Comparison of ENCODE assay signal across 8 cellular contexts in genomic region chr7:100539436-100540006, GRCh38. TPM values are rescaled to one million over a fixed set of nuclear protein-coding genes. Genes with fewer than 3 reads are reported as not detected.
DNase-seq lines count a peak whose midpoint lies in the region; ATAC-seq and TF ChIP-seq lines count a peak whose summit lies in the region.

No MANE protein-coding gene starts in this region.

- POLR2A ChIA-PET in activated naive CD8-positive, alpha-beta T cell treated with anti-CD3 and anti-CD28 coated beads, Interleukin-2, amount 10 ng/mL, durations not matched to agents 7 days and 5 days (lab: Charles Lee): interaction anchor here (0.6 to 3.0 kb wide), 16 partner anchors 10 to 605 kb away, joined by 3 to 34 read pairs (median 4); partner anchors contain the start of genes FBXO24, LRCH4, NYAP1 and POP7

- peaks cover 0 to 36% (median 27%) of the 10 kb centered on the region in 4 donors for H3K4me1 ChIP-seq in tibial artery

- peaks cover 53% of the 10 kb centered on the region for H3K4me1 Mint-ChIP-seq in activated T-cell treated with anti-CD3 and anti-CD28 coated beads, Interleukin-2, amount 50 U/mL, for 24 hours (ENCODE audit: low read depth)
- peaks cover 41% of the 10 kb centered on the region for H3K4me1 Mint-ChIP-seq in activated naive CD8-positive, alpha-beta T cell treated with anti-CD3 and anti-CD28 coated beads, Interleukin-2, amount 10 ng/mL, durations not matched to agents 7 days and 5 days

- no peaks in the 10 kb centered on the region for H3K9me3 Mint-ChIP-seq in activated T-cell treated with anti-CD3 and anti-CD28 coated beads, Interleukin-2, amount 50 U/mL, for 24 hours
- no peaks in the 10 kb centered on the region for H3K9me3 Mint-ChIP-seq in activated naive CD8-positive, alpha-beta T cell treated with anti-CD3 and anti-CD28 coated beads, Interleukin-2, amount 10 ng/mL, durations not matched to agents 7 days and 5 days

- H3K4me3 Mint-ChIP-seq in activated T-cell treated with anti-CD3 and anti-CD28 coated beads, Interleukin-2, amount 50 U/mL, for 24 hours: peak overlapping the region; percentile 95
- peak overlapping the region; percentile 100 for H3K4me3 Mint-ChIP-seq in activated naive CD8-positive, alpha-beta T cell treated with anti-CD3 and anti-CD28 coated beads, Interleukin-2, amount 10 ng/mL, durations not matched to agents 7 days and 5 days

- H3K36me3 ChIP-seq in tibial artery: no peaks in the 10 kb centered on the region

- peak overlapping the region; percentile 60 to 90 for H3K4me3 ChIP-seq in tibial artery

- peaks cover 44% of the 10 kb centered on the region for H3K36me3 Mint-ChIP-seq in activated T-cell treated with anti-CD3 and anti-CD28 coated beads, Interleukin-2, amount 50 U/mL, for 24 hours (ENCODE audit: low read depth)
- peaks cover 8% of the 10 kb centered on the region for H3K36me3 Mint-ChIP-seq in activated naive CD8-positive, alpha-beta T cell treated with anti-CD3 and anti-CD28 coated beads, Interleukin-2, amount 10 ng/mL, durations not matched to agents 7 days and 5 days

- no peak for ATAC-seq in activated naive CD8-positive, alpha-beta T cell treated with anti-CD3 and anti-CD28 coated beads, Interleukin-2, amount 10 ng/mL, durations not matched to agents 7 days and 5 days (ENCODE audit: low read depth)
- peak; percentile 0 for ATAC-seq in left lobe of liver
- no peak for ATAC-seq in GM18511 (IDR thresholded peaks at IDR 0.05; ENCODE audit: unreplicated experiment)
- no peak for ATAC-seq in omental fat pad (ENCODE audit: low FRiP score)
- no peak for ATAC-seq in GM21825 (IDR thresholded peaks at IDR 0.05; ENCODE audit: unreplicated experiment)

- no peaks in the 10 kb centered on the region for H3K27me3 ChIP-seq in tibial artery

- intact Hi-C loops in tibial artery (cut with DNase I; ENCODE audit: low total_unique reads): no loop called here

- no peak for TF ChIP-seq CTCF in tibial artery (IDR thresholded peaks at IDR 0.05)
- no peak for TF ChIP-seq CTCF in omental fat pad (IDR thresholded peaks at IDR 0.05)

- H3K9me3 ChIP-seq in tibial artery: no peaks in the 10 kb centered on the region

- DNase-seq in activated T-cell treated with anti-CD3 and anti-CD28 coated beads, Interleukin-2, amount 50 U/mL, for 24 hours: peak; percentile 46
- DNase-seq in activated T-cell treated with anti-CD3 and anti-CD28 coated beads, Interleukin-2, amount 50 U/mL, for 1 hour: no peak
- DNase-seq in activated naive CD8-positive, alpha-beta T cell treated with anti-CD3 and anti-CD28 coated beads, Interleukin-2, amount 10 ng/mL, durations not matched to agents 7 days and 5 days: peak; percentile 42
- DNase-seq in left lobe of liver (ENCODE audit: low spot score): no peak
- DNase-seq in tibial artery: no peak
- DNase-seq in omental fat pad (ENCODE audit: low spot score): no peak

- peak overlapping the region; percentile 71 to 78 for H3K27ac ChIP-seq in tibial artery

- peak overlapping the region; percentile 100 for H3K27ac Mint-ChIP-seq in activated T-cell treated with anti-CD3 and anti-CD28 coated beads, Interleukin-2, amount 50 U/mL, for 24 hours
- peak overlapping the region; percentile 98 for H3K27ac Mint-ChIP-seq in activated naive CD8-positive, alpha-beta T cell treated with anti-CD3 and anti-CD28 coated beads, Interleukin-2, amount 10 ng/mL, durations not matched to agents 7 days and 5 days

- H3K27me3 Mint-ChIP-seq in activated T-cell treated with anti-CD3 and anti-CD28 coated beads, Interleukin-2, amount 50 U/mL, for 24 hours: no peaks in the 10 kb centered on the region
- no peaks in the 10 kb centered on the region for H3K27me3 Mint-ChIP-seq in activated naive CD8-positive, alpha-beta T cell treated with anti-CD3 and anti-CD28 coated beads, Interleukin-2, amount 10 ng/mL, durations not matched to agents 7 days and 5 days

RNA-seq across cellular contexts. Expression of gene AGFG2, which starts 0.5 kb away (rescaled TPM):
- total RNA-seq in activated naive CD8-positive, alpha-beta T cell treated with anti-CD3 and anti-CD28 coated beads, Interleukin-2, amount 10 ng/mL, durations not matched to agents 7 days and 5 days: 10 to 100 TPM; 51.6 to 54.7 TPM
- total RNA-seq in left lobe of liver (87.8 TPM), omental fat pad (10 to 100 TPM; 10.6 to 45.0 (median 21.3) TPM)

RNA-seq across cellular contexts. Expression of gene SAP25, which starts 34.2 kb away (rescaled TPM):
- 10 to 100 TPM; 54.3 to 57.6 TPM for total RNA-seq in activated naive CD8-positive, alpha-beta T cell treated with anti-CD3 and anti-CD28 coated beads, Interleukin-2, amount 10 ng/mL, durations not matched to agents 7 days and 5 days
- total RNA-seq in left lobe of liver (0.86 TPM), omental fat pad (1 to 10 TPM in 3 of 4 donors, not detected in 1; 1.1 to 4.7 (median 1.7) TPM)

RNA-seq across cellular contexts. Expression of gene LRCH4, which starts 46.4 kb away (rescaled TPM):
- 100 to 1,000 TPM; 239 to 258 TPM for total RNA-seq in activated naive CD8-positive, alpha-beta T cell treated with anti-CD3 and anti-CD28 coated beads, Interleukin-2, amount 10 ng/mL, durations not matched to agents 7 days and 5 days
- 31.6 TPM for total RNA-seq in left lobe of liver
- total RNA-seq in omental fat pad: 100 to 1,000 TPM in 1 of 4 donors, 10 to 100 TPM in 3; 51.8 to 108 (median 55.7) TPM

RNA-seq across cellular contexts. Expression of gene FBXO24, which starts 46.6 kb away (rescaled TPM):
- total RNA-seq in activated naive CD8-positive, alpha-beta T cell treated with anti-CD3 and anti-CD28 coated beads, Interleukin-2, amount 10 ng/mL, durations not matched to agents 7 days and 5 days: 1 to 10 TPM; 1.1 to 1.2 TPM
- total RNA-seq in left lobe of liver: 1.0 TPM
- total RNA-seq in omental fat pad: under 1 TPM in 1 of 4 donors, not detected in 3; 0.36 TPM

RNA-seq across cellular contexts. Expression of gene NYAP1, which starts 55.8 kb away (rescaled TPM):
- under 1 TPM; 0.42 to 0.54 TPM for total RNA-seq in activated naive CD8-positive, alpha-beta T cell treated with anti-CD3 and anti-CD28 coated beads, Interleukin-2, amount 10 ng/mL, durations not matched to agents 7 days and 5 days
- total RNA-seq in left lobe of liver: 0.38 TPM
- 1 to 10 TPM in 3 of 4 donors, under 1 TPM in 1; 0.63 to 3.6 (median 2.1) TPM for total RNA-seq in omental fat pad

Comparison
In these comparisons a context has a peak if more than half of its experiments do, and no peak if none do; other contexts are left out.
1. DNase-seq: peak in activated T-cell treated with anti-CD3 and anti-CD28 coated beads, Interleukin-2, amount 50 U/mL, for 24 hours (single experiment) and activated naive CD8-positive, alpha-beta T cell treated with anti-CD3 and anti-CD28 coated beads, Interleukin-2, amount 10 ng/mL, durations not matched to agents 7 days and 5 days (single experiment); none in activated T-cell treated with anti-CD3 and anti-CD28 coated beads, Interleukin-2, amount 50 U/mL, for 1 hour (single experiment), left lobe of liver (single experiment), tibial artery (0 of 2) and omental fat pad (single experiment).
2. RNA of gene SAP25, which starts 34.2 kb away (total RNA-seq): 54.3 to 57.6 TPM in activated naive CD8-positive, alpha-beta T cell treated with anti-CD3 and anti-CD28 coated beads, Interleukin-2, amount 10 ng/mL, durations not matched to agents 7 days and 5 days; 1.1 to 4.7 TPM in omental fat pad and 0.86 TPM in left lobe of liver (single experiment); every median in the first group is over 4 times any median in the second.